In genomic region chr10:22715290-22715625, GRCh38 we compare ENCODE assay signal across 1 cellular context.
TF ChIP-seq lines count a peak whose summit lies in the region.

No MANE protein-coding gene starts in this region.

TF ChIP-seq in HCT116, 20 proteins besides CTCF, POLR2A, EP300 and RAD21 (continued from another document):
- TF ChIP-seq CEBPB (IDR thresholded peaks at IDR 0.05; ENCODE audit: low read depth), result no peak
- no peak for TF ChIP-seq EZH2 (IDR thresholded peaks at IDR 0.05)
- no peak for TF ChIP-seq SP1 (IDR thresholded peaks at IDR 0.05; ENCODE audit: low read depth)
- TF ChIP-seq SRF (IDR thresholded peaks at IDR 0.05; ENCODE audit: low read depth), result no peak
- no peak for TF ChIP-seq FOSL1 (IDR thresholded peaks at IDR 0.05; ENCODE audit: low read depth)
- TF ChIP-seq JUND (IDR thresholded peaks at IDR 0.05), result no peak
